In genomic region chr12:70120970-70121369, GRCh38 we compare ENCODE assay signal across 21 cellular contexts.
"Had no signal": no experiment of that assay in that cellular context is flagged by ENCODE, and none has a peak within 500 bp of the region (broad histone marks: within the 10 kb centered on the region; RNA-seq: fewer than 3 reads in every experiment).

No MANE protein-coding gene starts in this region.

- H2AFZ ChIP-seq: neural progenitor cell had no signal

- DNase-seq: activated naive CD4-positive, alpha-beta T cell; activated naive CD8-positive, alpha-beta T cell treated with anti-CD3 and anti-CD28 coated beads for 36 hours; activated T-cell treated with anti-CD3 and anti-CD28 coated beads, Interleukin-2, amount 50 U/mL, for 1 hour; central memory CD4-positive, alpha-beta T cell; dorsolateral prefrontal cortex; effector memory CD8-positive, alpha-beta T cell; esophagus squamous epithelium; kidney; lower lobe of right lung; naive thymus-derived CD8-positive, alpha-beta T cell; posterior cingulate gyrus; right lobe of liver; stimulated activated CD4-positive, alpha-beta T cell treated with anti-CD3 and anti-CD28 coated beads, Interleukin-2, amount 100 ng/mL, for 24 hours; stomach had no signal

- H3K27ac ChIP-seq: dorsolateral prefrontal cortex, esophagus squamous epithelium, lower lobe of right lung, neural progenitor cell, right lobe of liver, stomach, suprapubic skin, tibial nerve had no signal

- H3K36me3 ChIP-seq: esophagus squamous epithelium, lower lobe of right lung, neural progenitor cell, right lobe of liver, stomach, suprapubic skin, tibial nerve had no signal

- H3K4me2 ChIP-seq: neural progenitor cell had no signal

- H3K4me3 Mint-ChIP-seq: activated naive CD8-positive, alpha-beta T cell treated with anti-CD3 and anti-CD28 coated beads for 36 hours; effector memory CD8-positive, alpha-beta T cell; naive thymus-derived CD8-positive, alpha-beta T cell; neural progenitor cell; stimulated activated effector memory CD8-positive, alpha-beta T cell treated with anti-CD3 and anti-CD28 coated beads, Interleukin-12 subunit alpha, Interleukin-12 subunit beta, amount 100 ng/mL, for 72 hours; T-helper 2 cell treated with Interferon-gamma antibody and Interleukin-4, amounts not matched to agents 5 μg/mL and 100 μg/mL, for 36 hours; WTC11 had no signal

- H3K27ac Mint-ChIP-seq: activated naive CD8-positive, alpha-beta T cell treated with anti-CD3 and anti-CD28 coated beads for 36 hours; activated T-helper 2 cell treated with anti-CD3 and anti-CD28 coated beads, Interferon-gamma antibody, Interleukin-2, Interleukin-4, amounts not matched to agents 10 μg/mL and 5 μg/mL and 100 μg/mL, durations not matched to agents 14 hours and 24 hours and 36 hours; effector memory CD8-positive, alpha-beta T cell; naive thymus-derived CD8-positive, alpha-beta T cell; neural progenitor cell; stimulated activated effector memory CD8-positive, alpha-beta T cell treated with anti-CD3 and anti-CD28 coated beads, Interleukin-12 subunit alpha, Interleukin-12 subunit beta, amount 100 ng/mL, for 72 hours; T-helper 2 cell treated with Interferon-gamma antibody and Interleukin-4, amounts not matched to agents 5 μg/mL and 100 μg/mL, for 36 hours; WTC11 had no signal

- H3K9me3 ChIP-seq: esophagus squamous epithelium, lower lobe of right lung, right lobe of liver, stomach, suprapubic skin, tibial nerve had no signal

- H3K27me3 Mint-ChIP-seq: activated naive CD8-positive, alpha-beta T cell treated with anti-CD3 and anti-CD28 coated beads for 36 hours; effector memory CD8-positive, alpha-beta T cell had no signal

- H3K27me3 ChIP-seq: dorsolateral prefrontal cortex, esophagus squamous epithelium, neural progenitor cell, right lobe of liver, stomach, suprapubic skin, tibial nerve had no signal

- H3K4me3 ChIP-seq: dorsolateral prefrontal cortex, esophagus squamous epithelium, lower lobe of right lung, neural progenitor cell, right lobe of liver, stomach, suprapubic skin, tibial nerve had no signal

- H3K4me1 ChIP-seq: esophagus squamous epithelium, lower lobe of right lung, neural progenitor cell, right lobe of liver, stomach, suprapubic skin, tibial nerve had no signal

- H3K9me3 Mint-ChIP-seq: activated naive CD8-positive, alpha-beta T cell treated with anti-CD3 and anti-CD28 coated beads for 36 hours; activated T-helper 2 cell treated with anti-CD3 and anti-CD28 coated beads, Interferon-gamma antibody, Interleukin-2, Interleukin-4, amounts not matched to agents 10 μg/mL and 5 μg/mL and 100 μg/mL, durations not matched to agents 14 hours and 24 hours and 36 hours; effector memory CD8-positive, alpha-beta T cell; neural progenitor cell; stimulated activated effector memory CD8-positive, alpha-beta T cell treated with anti-CD3 and anti-CD28 coated beads, Interleukin-12 subunit alpha, Interleukin-12 subunit beta, amount 100 ng/mL, for 72 hours; T-helper 2 cell treated with Interferon-gamma antibody and Interleukin-4, amounts not matched to agents 5 μg/mL and 100 μg/mL, for 36 hours had no signal

- H3K4me1 Mint-ChIP-seq: activated naive CD8-positive, alpha-beta T cell treated with anti-CD3 and anti-CD28 coated beads for 36 hours; naive thymus-derived CD8-positive, alpha-beta T cell; neural progenitor cell; stimulated activated effector memory CD8-positive, alpha-beta T cell treated with anti-CD3 and anti-CD28 coated beads, Interleukin-12 subunit alpha, Interleukin-12 subunit beta, amount 100 ng/mL, for 72 hours; WTC11 had no signal

- H3K9ac ChIP-seq: neural progenitor cell had no signal

- H3K36me3 Mint-ChIP-seq: activated naive CD8-positive, alpha-beta T cell treated with anti-CD3 and anti-CD28 coated beads for 36 hours; neural progenitor cell; stimulated activated effector memory CD8-positive, alpha-beta T cell treated with anti-CD3 and anti-CD28 coated beads, Interleukin-12 subunit alpha, Interleukin-12 subunit beta, amount 100 ng/mL, for 72 hours; WTC11 had no signal
